16 cellular contexts compared by ENCODE assay signal in the genomic region with DNA sequence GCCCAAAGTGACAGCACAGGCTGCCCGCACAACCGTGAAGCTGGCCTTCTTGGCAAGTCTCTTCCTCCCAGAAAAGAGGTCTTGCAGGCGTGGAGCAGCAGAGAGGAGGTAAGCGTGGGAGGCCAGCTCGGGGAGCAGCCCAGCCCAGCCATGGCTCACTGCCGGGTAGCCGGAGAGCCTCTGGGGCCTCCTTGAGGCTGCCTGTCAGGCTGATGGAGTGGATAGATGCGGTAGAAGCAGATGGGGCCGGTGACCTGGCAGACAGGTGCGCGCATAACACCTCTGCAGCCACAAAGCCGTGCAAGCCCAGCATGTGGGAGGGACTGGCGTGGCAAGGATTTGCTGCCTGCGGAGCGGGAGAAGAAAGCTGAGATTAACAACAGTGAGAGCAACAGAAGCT. TPM values are rescaled to one million over a fixed set of nuclear protein-coding genes. Genes with fewer than 3 reads are reported as not detected.
DNase-seq lines count a peak whose midpoint lies in the region; ATAC-seq, FAIRE-seq and TF ChIP-seq lines count a peak whose summit lies in the region.
"Had no signal": no experiment of that assay in that cellular context is flagged by ENCODE, and none has a peak within 500 bp of the region (broad histone marks: within the 10 kb centered on the region; RNA-seq: fewer than 3 reads in every experiment).

No MANE protein-coding gene starts in this region.

- H3K4ac ChIP-seq in H1 (replicated peaks; ENCODE audit: insufficient read length, low read depth, low read length) = no peak overlapping the region

- DNase-seq in NCI-H748 (lab: John Stamatoyannopoulos, UW; ENCODE audit: unreplicated experiment) (peak; percentile 65), NCI-H748 treated with DMSO at 0.1 percent for 48 hours (lab: John Stamatoyannopoulos, UW) (no peak), NCI-H2081 treated with DMSO at 0.1 percent for 48 hours (lab: John Stamatoyannopoulos, UW) (peak; percentile 42), H1 (ENCODE audit: low read depth in 1 of 2, low spot score in 2 of 2) (no peak), sigmoid colon (peak; percentile 38), erythroblast (lab: John Stamatoyannopoulos, UW) (no peak)
- DNase-seq in activated naive CD8-positive, alpha-beta T cell treated with anti-CD3 and anti-CD28 coated beads, Interleukin-2, amount 50 U/mL, for 24 hours = no peak
- DNase-seq: activated naive CD4-positive, alpha-beta T cell treated with anti-CD3 and anti-CD28 coated beads, Interleukin-2, amount 50 U/mL, for 16 hours; NCI-H446 treated with DMSO at 0.1 percent for 48 hours had no signal

- no peak overlapping the region for H3K4me3 Mint-ChIP-seq in activated naive CD8-positive, alpha-beta T cell treated with anti-CD3 and anti-CD28 coated beads, Interleukin-2, amount 50 U/mL, for 24 hours
- H3K4me3 Mint-ChIP-seq: memory B cell had no signal

- no peaks in the 10 kb centered on the region for H3K9me3 Mint-ChIP-seq in activated naive CD8-positive, alpha-beta T cell treated with anti-CD3 and anti-CD28 coated beads, Interleukin-2, amount 50 U/mL, for 24 hours
- H3K9me3 Mint-ChIP-seq: memory B cell had no signal

- H2AFZ ChIP-seq in H1 (ENCODE audit: low read length) = no peak overlapping the region

- H4K91ac ChIP-seq in H1 (replicated peaks; ENCODE audit: insufficient read length, low read length) = no peak overlapping the region

- no peak for TF ChIP-seq EP300 in H1 (IDR thresholded peaks at IDR 0.05; ENCODE audit: borderline replicate concordance in 1 of 2, low read depth in 2 of 2, low read length in 2 of 2)
- no peak for TF ChIP-seq EP300 in sigmoid colon (IDR thresholded peaks at IDR 0.05)

- no peaks in the 10 kb centered on the region for H4K20me1 ChIP-seq in H1 (replicated peaks in 1 of 2; ENCODE audit: control insufficient read depth in 1 of 2, insufficient read depth in 2 of 2, low read length in 2 of 2)

- no peaks in the 10 kb centered on the region for H3K9me3 ChIP-seq in H1 (ENCODE audit: insufficient read depth in 2 of 2, low read depth in 1 of 2, low read length in 1 of 2)
- H3K9me3 ChIP-seq in sigmoid colon = no peaks in the 10 kb centered on the region
- H3K9me3 ChIP-seq: esophagus muscularis mucosa, neutrophil, suprapubic skin had no signal

- peaks cover 2% of the 10 kb centered on the region; the same call in 1 of the 2 replicates for H3K23me2 ChIP-seq in H1 (ENCODE audit: low read depth, low read length)

- H2BK12ac ChIP-seq in H1 (ENCODE audit: low read depth, low read length) = no peak overlapping the region

- H3K27ac Mint-ChIP-seq in activated naive CD8-positive, alpha-beta T cell treated with anti-CD3 and anti-CD28 coated beads, Interleukin-2, amount 50 U/mL, for 24 hours = no peak overlapping the region
- H3K27ac Mint-ChIP-seq: memory B cell had no signal

- no peak overlapping the region for H2BK5ac ChIP-seq in H1 (ENCODE audit: low read depth, low read length)

- intact Hi-C loops in sigmoid colon (cut with DNase I) = no loop called here

- H3K27me3 Mint-ChIP-seq in activated naive CD8-positive, alpha-beta T cell treated with anti-CD3 and anti-CD28 coated beads, Interleukin-2, amount 50 U/mL, for 24 hours = no peaks in the 10 kb centered on the region

- 75% methylated on average over 15 of the region's 15 CpGs; no CpG with 5 or more reads in 1 of the 2 experiments for WGBS in H1 (ENCODE audit: extremely low coverage in 1 of 2, insufficient coverage in 1 of 2, insufficient read length in 1 of 2, insufficient replicate concordance in 2 of 2, low coverage in 1 of 2, low lambda C conversion rate in 2 of 2, missing lambda C conversion rate in 1 of 2), 2 experiments
- WGBS in sigmoid colon, 2 donors = 85 to 90% methylated on average over 15 of the region's 15 CpGs

- H2AK5ac ChIP-seq in H1 (ENCODE audit: low read depth, low read length) = no peak overlapping the region

- H3K14ac ChIP-seq in H1 (ENCODE audit: insufficient read length) = no peak overlapping the region

- H3K9ac ChIP-seq in H1 (replicated peaks in 1 of 4; ENCODE audit: extremely low read depth in 1 of 4, low read depth in 3 of 4, low read length in 3 of 4) = no peak overlapping the region

- TF ChIP-seq POLR2A in H1 (IDR thresholded peaks at IDR 0.05; ENCODE audit: control extremely low read depth in 1 of 2, low read depth in 2 of 2, low read length in 2 of 2) (no peak), sigmoid colon (IDR thresholded peaks at IDR 0.05) (no peak), erythroblast (IDR thresholded peaks at IDR 0.05; ENCODE audit: low read length) (no peak)

- H3K4me2 ChIP-seq in H1 (ENCODE audit: insufficient read depth in 1 of 2, low read depth in 2 of 2, low read length in 2 of 2) = no peak overlapping the region

- CTCF ChIA-PET in H1 (lab: Charles Lee; ENCODE audit: partially characterized antibody) = interaction anchor here (0.5 to 8.8 kb wide), 4 partner anchors 15 to 108 kb away, joined by 3 to 89 read pairs (median 8); a partner anchor contains a TSS

- H2BK120ac ChIP-seq in H1 (replicated peaks; ENCODE audit: low read depth, low read length) = no peak overlapping the region

- no peak overlapping the region for H4K5ac ChIP-seq in H1 (ENCODE audit: insufficient read length, low read depth, low read length)

- no peak overlapping the region for H3K56ac ChIP-seq in H1 (replicated peaks; ENCODE audit: insufficient read length, low read depth, low read length)

- POLR2A ChIA-PET in H1 (lab: Charles Lee; ENCODE audit: partially characterized antibody) = interaction anchor here (1.0 kb wide), 2 partner anchors 14 to 25 kb away, joined by 3 read pairs; no protein-coding TSS in a partner anchor

- H3K36me3 ChIP-seq in H1 (ENCODE audit: control insufficient read depth in 2 of 4, insufficient read depth in 4 of 4, low read length in 3 of 4) (no peaks in the 10 kb centered on the region), sigmoid colon (no peaks in the 10 kb centered on the region)
- H3K36me3 ChIP-seq: esophagus muscularis mucosa, neutrophil, suprapubic skin had no signal

- H3K4me1 Mint-ChIP-seq in activated naive CD8-positive, alpha-beta T cell treated with anti-CD3 and anti-CD28 coated beads, Interleukin-2, amount 50 U/mL, for 24 hours = no peaks in the 10 kb centered on the region

- H3K18ac ChIP-seq in H1 (ENCODE audit: extremely low read depth, low read length) = no peak overlapping the region

- TF ChIP-seq CTCF in H1 (IDR thresholded peaks at IDR 0.05; ENCODE audit: control extremely low read depth in 1 of 3, insufficient read depth in 1 of 3, low read depth in 1 of 3, low read length in 3 of 3) = no peak
- no peak for TF ChIP-seq CTCF in sigmoid colon (IDR thresholded peaks at IDR 0.05)

- no peak for FAIRE-seq in H1 (lab: Jason Lieb, UNC)

- no peak overlapping the region for H3K4me3 ChIP-seq in H1 (ENCODE audit: extremely low read depth in 1 of 4, insufficient read depth in 2 of 4, low read depth in 3 of 4, low read length in 4 of 4)
- no peak overlapping the region for H3K4me3 ChIP-seq in sigmoid colon
- H3K4me3 ChIP-seq: esophagus muscularis mucosa, suprapubic skin had no signal

- no peak overlapping the region for H3K23ac ChIP-seq in H1 (ENCODE audit: insufficient read length)

- H4K8ac ChIP-seq in H1 (ENCODE audit: extremely low read depth, insufficient read depth, low read length) = peak overlapping the region; percentile 31; the same call in 1 of the 2 replicates

- no peak for ATAC-seq in activated naive CD8-positive, alpha-beta T cell treated with anti-CD3 and anti-CD28 coated beads, Interleukin-2, amount 50 U/mL, for 24 hours
- ATAC-seq in HG02798 (IDR thresholded peaks at IDR 0.05; ENCODE audit: poor library complexity, unreplicated experiment) = no peak

- H2BK15ac ChIP-seq in H1 (ENCODE audit: low read length) = no peak overlapping the region

- H3K27ac ChIP-seq in H1 (ENCODE audit: low read depth, low read length) = no peak overlapping the region
- no peak overlapping the region for H3K27ac ChIP-seq in sigmoid colon
- H3K27ac ChIP-seq: esophagus muscularis mucosa, neutrophil, suprapubic skin had no signal

- H3K36me3 Mint-ChIP-seq in activated naive CD8-positive, alpha-beta T cell treated with anti-CD3 and anti-CD28 coated beads, Interleukin-2, amount 50 U/mL, for 24 hours (ENCODE audit: low read depth) = no peaks in the 10 kb centered on the region
- H3K36me3 Mint-ChIP-seq: memory B cell had no signal

- peak in 1 of 2 experiments; percentile 22; a peak in 1 of 4 replicates for TF ChIP-seq RAD21 in H1 (IDR thresholded peaks at IDR 0.05 in 1 of 2, conservative IDR thresholded peaks at IDR 0.05 in 1 of 2; ENCODE audit: low read depth in 2 of 2, low read length in 2 of 2)

- H3K79me2 ChIP-seq in H1 (ENCODE audit: control insufficient read depth in 1 of 2, insufficient read depth in 2 of 2, low read length in 2 of 2) = no peaks in the 10 kb centered on the region

- H2BK20ac ChIP-seq in H1 (ENCODE audit: low read length) = no peak overlapping the region

- H3K27me3 ChIP-seq in H1 (replicated peaks in 1 of 4; ENCODE audit: control insufficient read depth in 3 of 4, extremely low read depth in 1 of 4, insufficient read depth in 3 of 4, low read length in 3 of 4) = no peaks in the 10 kb centered on the region
- H3K27me3 ChIP-seq in sigmoid colon = no peaks in the 10 kb centered on the region
- H3K27me3 ChIP-seq: esophagus muscularis mucosa, neutrophil, suprapubic skin had no signal

- H3K4me1 ChIP-seq in H1 (replicated peaks in 1 of 4; ENCODE audit: control insufficient read depth in 3 of 4, insufficient read depth in 4 of 4, low read length in 3 of 4) (peaks cover 0 to 17% (median 6%) of the 10 kb centered on the region in 4 experiments; a peak in 6 of 7 replicates), sigmoid colon (no peaks in the 10 kb centered on the region)
- H3K4me1 ChIP-seq: esophagus muscularis mucosa, suprapubic skin had no signal

- no peaks in the 10 kb centered on the region; the same call in 1 of the 2 replicates for H3K79me1 ChIP-seq in H1 (ENCODE audit: low read depth, low read length)

RNA-seq across cellular contexts. Expression of a gene that starts 17.1 kb away (rescaled TPM):
- 28.9 and 29.9 TPM in 2 replicates for total RNA-seq in H1 (2021; fragmentation: NEBNext Ultra II Directional; extraction: Animal tissue kit (Norgen Biotek cat#: 25700))
- polyA plus RNA-seq in H1 (2011; rRNA removed) (24.0 and 29.5 TPM in 2 replicates), sigmoid colon (100 to 1,000 TPM; 102 to 147 (median 103) TPM)
- 30.4 TPM for polyA plus RNA-seq in H1 (2011; cell fraction: cytosol; rRNA removed)
- polyA plus RNA-seq in H1 (2011; cell fraction: nucleus; rRNA removed) = 46.7 TPM
- 20.5 to 27.4 TPM (median 25.8 TPM) in 4 replicates for polyA plus RNA-seq in H1 (2012, experiment 1 of 2)
- 20.5 TPM for polyA plus RNA-seq in H1 (2012, experiment 2 of 2)
- 13.6 TPM for polyA plus RNA-seq in H1 (2013, experiment 1 of 2)
- polyA plus RNA-seq in H1 (2013, experiment 2 of 2) = 13.6 TPM
- polyA minus RNA-seq in H1 (2011; rRNA and poly(A)+ RNA removed) = 24.3 and 27.0 TPM in 2 replicates
- polyA minus RNA-seq in H1 (2011; cell fraction: cytosol; rRNA and poly(A)+ RNA removed) = 14.3 TPM
- polyA minus RNA-seq in H1 (2011; cell fraction: nucleus; rRNA and poly(A)+ RNA removed) = 11.3 TPM
- 10 to 100 TPM in 2 of 4 donors, 1 to 10 TPM in 2; 3.9 to 21.8 (median 10.1) TPM for total RNA-seq in sigmoid colon

RNA-seq across cellular contexts. Expression of a gene that starts 33.0 kb away (rescaled TPM):
- total RNA-seq in H1 (2021; fragmentation: NEBNext Ultra II Directional; extraction: Animal tissue kit (Norgen Biotek cat#: 25700)) = 3.5 and 4.0 TPM in 2 replicates
- 7.5 and 10.5 TPM in 2 replicates for polyA plus RNA-seq in H1 (2011; rRNA removed)
- 7.6 TPM for polyA plus RNA-seq in H1 (2011; cell fraction: cytosol; rRNA removed)
- polyA plus RNA-seq in H1 (2011; cell fraction: nucleus; rRNA removed) = 9.3 TPM
- 2.3 to 5.0 TPM (median 4.0 TPM) in 4 replicates for polyA plus RNA-seq in H1 (2012, experiment 1 of 2)
- 4.5 TPM for polyA plus RNA-seq in H1 (2012, experiment 2 of 2)
- 1.3 TPM for polyA plus RNA-seq in H1 (2013, experiment 1 of 2)
- 1.3 TPM for polyA plus RNA-seq in H1 (2013, experiment 2 of 2)
- polyA minus RNA-seq in H1 (2011; rRNA and poly(A)+ RNA removed) = 1.7 and 1.9 TPM in 2 replicates
- polyA minus RNA-seq in H1 (2011; cell fraction: cytosol; rRNA and poly(A)+ RNA removed) = 2.7 TPM
- 2.6 TPM for polyA minus RNA-seq in H1 (2011; cell fraction: nucleus; rRNA and poly(A)+ RNA removed)
- total RNA-seq in sigmoid colon = 10 to 100 TPM; 17.8 to 46.8 (median 21.0) TPM
- 1 to 10 TPM; 1.6 to 4.0 (median 2.4) TPM for polyA plus RNA-seq in sigmoid colon

RNA-seq across cellular contexts. Expression of a gene that starts 39.1 kb away (rescaled TPM):
- total RNA-seq in H1 (2021; fragmentation: NEBNext Ultra II Directional; extraction: Animal tissue kit (Norgen Biotek cat#: 25700)) = 8.6 and 10.5 TPM in 2 replicates
- 14.8 and 16.5 TPM in 2 replicates for polyA plus RNA-seq in H1 (2011; rRNA removed)
- 6.7 TPM for polyA plus RNA-seq in H1 (2011; cell fraction: cytosol; rRNA removed)
- polyA plus RNA-seq in H1 (2011; cell fraction: nucleus; rRNA removed) = 17.8 TPM
- polyA plus RNA-seq in H1 (2012, experiment 1 of 2) = 7.0 to 10.8 TPM (median 8.9 TPM) in 4 replicates
- 10.2 TPM for polyA plus RNA-seq in H1 (2012, experiment 2 of 2)
- polyA plus RNA-seq in H1 (2013, experiment 1 of 2) = 5.0 TPM
- polyA plus RNA-seq in H1 (2013, experiment 2 of 2) = 5.4 TPM
- 9.6 and 11.4 TPM in 2 replicates for polyA minus RNA-seq in H1 (2011; rRNA and poly(A)+ RNA removed)
- 5.7 TPM for polyA minus RNA-seq in H1 (2011; cell fraction: cytosol; rRNA and poly(A)+ RNA removed)
- polyA minus RNA-seq in H1 (2011; cell fraction: nucleus; rRNA and poly(A)+ RNA removed) = 5.4 TPM
- under 1 TPM in 1 of 4 donors, not detected in 3; 0.36 TPM for total RNA-seq in sigmoid colon
- 1 to 10 TPM in 1 of 3 donors, under 1 TPM in 2; 0.60 to 4.0 (median 0.69) TPM for polyA plus RNA-seq in sigmoid colon
- total RNA-seq: A172, chondrocyte had no signal

RNA-seq across cellular contexts. Expression of a gene that starts 40.9 kb away (rescaled TPM):
- total RNA-seq in H1 (2021; fragmentation: NEBNext Ultra II Directional; extraction: Animal tissue kit (Norgen Biotek cat#: 25700)) = 71.2 and 72.5 TPM in 2 replicates
- polyA plus RNA-seq in H1 (2011; rRNA removed) (132 and 149 TPM in 2 replicates), sigmoid colon (10 to 100 TPM; 52.3 to 77.7 (median 60.1) TPM)
- 174 TPM for polyA plus RNA-seq in H1 (2011; cell fraction: cytosol; rRNA removed)
- 155 TPM for polyA plus RNA-seq in H1 (2011; cell fraction: nucleus; rRNA removed)
- 73.1 to 103 TPM (median 99.7 TPM) in 4 replicates for polyA plus RNA-seq in H1 (2012, experiment 1 of 2)
- 88.7 TPM for polyA plus RNA-seq in H1 (2012, experiment 2 of 2)
- 41.8 TPM for polyA plus RNA-seq in H1 (2013, experiment 1 of 2)
- 43.3 TPM for polyA plus RNA-seq in H1 (2013, experiment 2 of 2)
- 234 and 245 TPM in 2 replicates for polyA minus RNA-seq in H1 (2011; rRNA and poly(A)+ RNA removed)
- polyA minus RNA-seq in H1 (2011; cell fraction: cytosol; rRNA and poly(A)+ RNA removed) = 126 TPM
- 89.2 TPM for polyA minus RNA-seq in H1 (2011; cell fraction: nucleus; rRNA and poly(A)+ RNA removed)
- 100 to 1,000 TPM in 2 of 4 donors, 10 to 100 TPM in 2; 60.7 to 141 (median 101) TPM for total RNA-seq in sigmoid colon

RNA-seq across cellular contexts. Expression of a gene that starts 56.1 kb away (rescaled TPM):
- 31.7 and 33.3 TPM in 2 replicates for total RNA-seq in H1 (2021; fragmentation: NEBNext Ultra II Directional; extraction: Animal tissue kit (Norgen Biotek cat#: 25700))
- 47.9 and 60.3 TPM in 2 replicates for polyA plus RNA-seq in H1 (2011; rRNA removed)
- polyA plus RNA-seq in H1 (2011; cell fraction: cytosol; rRNA removed) = 64.5 TPM
- 77.8 TPM for polyA plus RNA-seq in H1 (2011; cell fraction: nucleus; rRNA removed)
- 35.5 to 44.0 TPM (median 38.3 TPM) in 4 replicates for polyA plus RNA-seq in H1 (2012, experiment 1 of 2)
- polyA plus RNA-seq in H1 (2012, experiment 2 of 2) = 36.3 TPM
- 29.5 TPM for polyA plus RNA-seq in H1 (2013, experiment 1 of 2)
- 29.6 TPM for polyA plus RNA-seq in H1 (2013, experiment 2 of 2)
- 46.9 and 50.7 TPM in 2 replicates for polyA minus RNA-seq in H1 (2011; rRNA and poly(A)+ RNA removed)
- 25.1 TPM for polyA minus RNA-seq in H1 (2011; cell fraction: cytosol; rRNA and poly(A)+ RNA removed)
- 25.1 TPM for polyA minus RNA-seq in H1 (2011; cell fraction: nucleus; rRNA and poly(A)+ RNA removed)
- 10 to 100 TPM; 61.4 to 74.5 (median 71.3) TPM for total RNA-seq in sigmoid colon
- polyA plus RNA-seq in sigmoid colon = 100 to 1,000 TPM in 2 of 3 donors, 10 to 100 TPM in 1; 91.6 to 154 (median 123) TPM

Comparison
In these comparisons a context has a peak if more than half of its experiments do, and no peak if none do; other contexts are left out.
1. DNase-seq: peak in NCI-H748 (single experiment), NCI-H2081 treated with DMSO at 0.1 percent for 48 hours (single experiment) and sigmoid colon (single experiment); none in NCI-H748 treated with DMSO at 0.1 percent for 48 hours (single experiment), H1 (0 of 2), erythroblast (0 of 2) and activated naive CD8-positive, alpha-beta T cell treated with anti-CD3 and anti-CD28 coated beads, Interleukin-2, amount 50 U/mL, for 24 hours (single experiment).